28 cellular contexts compared by ENCODE assay signal in genomic region chr11:17266781-17267180, GRCh38.
"Had no signal": no experiment of that assay in that cellular context is flagged by ENCODE, and none has a peak within 500 bp of the region (broad histone marks: within the 10 kb centered on the region; RNA-seq: fewer than 3 reads in every experiment).

No MANE protein-coding gene starts in this region.

- FAIRE-seq: astrocyte had no signal

- H3K9me3 ChIP-seq: adrenal gland, body of pancreas had no signal

- H3K27ac ChIP-seq: adrenal gland, body of pancreas, cardiac muscle cell, WERI-Rb-1 had no signal

- DNase-seq: activated CD4-positive, alpha-beta memory T cell treated with anti-CD3 and anti-CD28 coated beads, Interleukin-2, amount 10 ng/mL, durations not matched to agents 7 days and 5 days; activated CD4-positive, alpha-beta T cell treated with anti-CD3 and anti-CD28 coated beads for 1 hour; activated CD4-positive, alpha-beta T cell treated with anti-CD3 and anti-CD28 coated beads for 48 hours; activated CD4-positive, alpha-beta T cell treated with anti-CD3 and anti-CD28 coated beads, Interleukin-2, amount 50 U/mL, for 48 hours; activated CD4-positive, CD25-positive, alpha-beta regulatory T cell; activated CD8-positive, alpha-beta memory T cell treated with anti-CD3 and anti-CD28 coated beads for 24 hours; activated CD8-positive, alpha-beta memory T cell treated with anti-CD3 and anti-CD28 coated beads, Interleukin-2, amount 10 ng/mL, durations not matched to agents 7 days and 5 days; activated effector memory CD4-positive, alpha-beta T cell treated with anti-CD3 and anti-CD28 coated beads, Interleukin-2, amount 50 U/mL, for 16 hours; activated gamma-delta T cell treated with Interleukin-2 at 50 U/mL for 16 hours; activated naive CD4-positive, alpha-beta T cell; activated naive CD4-positive, alpha-beta T cell treated with anti-CD3 and anti-CD28 coated beads, Interleukin-2, amount 50 U/mL, for 16 hours; activated naive CD8-positive, alpha-beta T cell treated with anti-CD3 and anti-CD28 coated beads for 36 hours; activated T-cell treated with anti-CD3 and anti-CD28 coated beads for 4 hours; activated T-cell treated with anti-CD3 and anti-CD28 coated beads, Interleukin-2, amount 50 U/mL, for 1 hour; activated T-cell treated with anti-CD3 and anti-CD28 coated beads, Interleukin-2, amount 50 U/mL, for 4 hours; activated T-cell treated with anti-CD3 and anti-CD28 coated beads, Interleukin-2, amount 50 U/mL, for 72 hours; adrenal gland; aorta; body of pancreas; central memory CD4-positive, alpha-beta T cell; T-cell; T-helper 17 cell; T1000; WERI-Rb-1 had no signal

- H3K4me1 ChIP-seq: adrenal gland, body of pancreas had no signal

- H3K4me3 ChIP-seq: adrenal gland, body of pancreas, cardiac muscle cell had no signal

- H3K36me3 ChIP-seq: adrenal gland, cardiac muscle cell, WERI-Rb-1 had no signal

- ATAC-seq: activated CD4-positive, CD25-positive, alpha-beta regulatory T cell treated with anti-CD3 and anti-CD28 coated beads, Interleukin-2, amount 50 U/mL, for 24 hours; body of pancreas; T-helper 17 cell; WTC11 had no signal

- H3K27me3 ChIP-seq: adrenal gland, body of pancreas, cardiac muscle cell had no signal
